In the genomic region with DNA sequence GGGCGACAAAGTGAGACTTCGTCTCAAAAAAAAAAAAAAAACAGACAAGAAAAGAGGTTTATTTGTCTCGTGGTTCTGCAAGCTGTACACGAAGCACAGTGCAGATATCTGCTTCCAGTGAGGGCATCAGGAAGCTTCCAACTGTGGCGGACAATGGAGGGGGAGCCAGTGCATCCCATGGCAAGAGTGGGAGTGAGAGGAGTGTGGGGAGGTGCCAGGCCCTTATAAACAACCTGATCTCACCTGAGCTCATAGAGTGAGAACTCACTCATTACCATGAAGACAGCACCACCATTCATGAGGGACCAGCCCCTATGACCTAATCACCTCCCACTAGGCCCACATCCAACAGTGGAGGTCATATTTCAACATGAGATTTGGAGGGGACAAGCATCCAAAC, we compare ENCODE assay signal across 3 cellular contexts.
TF ChIP-seq lines count a peak whose summit lies in the region.

No MANE protein-coding gene starts in this region.

TF ChIP-seq in GM23338, 12 proteins besides CTCF, POLR2A, EP300 and RAD21 (continues in another document):
- TF ChIP-seq STAT1 (IDR thresholded peaks at IDR 0.05; ENCODE audit: unreplicated experiment) = no peak
- no peak for TF ChIP-seq POLR2AphosphoS5 (IDR thresholded peaks at IDR 0.05; ENCODE audit: low read depth)
- no peak for TF ChIP-seq REST (IDR thresholded peaks at IDR 0.05; ENCODE audit: unreplicated experiment)
- no peak for TF ChIP-seq CREB1 (CRISPR knock-in tag; IDR thresholded peaks at IDR 0.05; ENCODE audit: low read depth)
- no peak for TF ChIP-seq ZNF114 (CRISPR knock-in tag; IDR thresholded peaks at IDR 0.05)

TF ChIP-seq in HEK293, 187 proteins besides CTCF, POLR2A, EP300 and RAD21:
- TF ChIP-seq PRDM10 (tag by site-specific recombination; IDR thresholded peaks at IDR 0.05) (peak; percentile 80), PRDM4 (tag by site-specific recombination; IDR thresholded peaks at IDR 0.05) (no peak), ZFHX2 (tag by site-specific recombination; conservative IDR thresholded peaks at IDR 0.05) (0 out of 2 replicates have a peak, but pooled peaks have one; percentile 7)
TF ChIP-seq in HEK293: peak in this region for 2.

TF ChIP-seq in K562, 482 proteins besides CTCF, POLR2A, EP300 and RAD21:
- no peak for TF ChIP-seq MED1 (CRISPR knock-in tag; IDR thresholded peaks at IDR 0.05; ENCODE audit: borderline replicate concordance)
- no peak for TF ChIP-seq ZNF280B (CRISPR knock-in tag; IDR thresholded peaks at IDR 0.05)
- TF ChIP-seq PRDM10 (IDR thresholded peaks at IDR 0.05; ENCODE audit: partially characterized antibody) = peak; percentile 70
- no peak for TF ChIP-seq ARHGAP35 (IDR thresholded peaks at IDR 0.05; ENCODE audit: partially characterized antibody)
- TF ChIP-seq PURB (CRISPR knock-in tag; IDR thresholded peaks at IDR 0.05; ENCODE audit: low read depth) = no peak
- no peak for TF ChIP-seq RBM22 (IDR thresholded peaks at IDR 0.05; ENCODE audit: low read depth, low read length, poor library complexity, severe bottlenecking)
- no peak for TF ChIP-seq MECOM (CRISPR knock-in tag; IDR thresholded peaks at IDR 0.05)
TF ChIP-seq in K562: peak in this region for 1.
